ENCODE assay signal across 1 cellular context in the genomic region with DNA sequence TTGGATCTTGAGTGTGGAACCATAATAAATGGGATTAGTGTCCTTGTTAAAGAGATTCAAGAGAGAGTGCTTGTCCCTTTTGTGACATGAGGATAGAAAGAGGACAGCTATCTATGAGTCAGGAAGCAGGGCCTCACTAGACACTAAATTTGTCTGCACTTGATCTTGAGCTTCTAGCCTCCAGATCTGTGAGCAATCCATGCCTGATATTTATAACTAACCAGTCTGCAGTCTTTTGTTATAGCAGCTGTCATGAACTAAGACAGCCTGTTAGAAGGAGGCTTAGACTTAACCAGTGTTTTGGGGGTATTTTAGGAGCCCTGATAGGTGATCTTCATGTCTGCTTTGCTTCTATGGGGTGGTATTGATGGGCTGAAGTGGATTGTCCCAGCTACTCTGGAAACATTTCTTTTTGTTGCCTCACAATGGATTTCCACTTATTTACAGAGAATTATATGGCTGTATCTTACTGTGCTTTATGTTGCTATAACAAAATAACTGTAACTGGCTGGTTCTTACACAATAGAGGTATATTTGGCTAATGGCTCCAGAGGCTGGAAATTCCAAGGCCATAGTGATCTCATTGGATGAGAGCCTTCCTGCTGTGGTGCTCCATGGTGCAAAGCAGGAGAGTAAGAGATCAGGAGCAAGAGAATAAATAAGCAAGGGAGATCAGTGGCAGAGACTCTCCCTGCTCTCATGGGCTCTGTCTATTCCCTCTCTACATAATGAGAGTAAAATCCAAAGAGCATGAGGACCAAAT.
TF ChIP-seq lines count a peak whose summit lies in the region.

No MANE protein-coding gene starts in this region.

TF ChIP-seq in A549, 52 proteins besides CTCF, POLR2A, EP300 and RAD21 (continued from another document):
- TF ChIP-seq, protein P1, sequence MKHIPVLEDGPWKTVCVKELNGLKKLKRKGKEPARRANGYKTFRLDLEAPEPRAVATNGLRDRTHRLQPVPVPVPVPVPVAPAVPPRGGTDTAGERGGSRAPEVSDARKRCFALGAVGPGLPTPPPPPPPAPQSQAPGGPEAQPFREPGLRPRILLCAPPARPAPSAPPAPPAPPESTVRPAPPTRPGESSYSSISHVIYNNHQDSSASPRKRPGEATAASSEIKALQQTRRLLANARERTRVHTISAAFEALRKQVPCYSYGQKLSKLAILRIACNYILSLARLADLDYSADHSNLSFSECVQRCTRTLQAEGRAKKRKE (CRISPR knock-in tag; IDR thresholded peaks at IDR 0.05; ENCODE audit: low read depth) = peak; percentile 32; the same call in 1 of the 2 replicates
- TF ChIP-seq RCOR1 (IDR thresholded peaks at IDR 0.05; ENCODE audit: low read depth, low read length) (no peak), NFE2L2 (conservative IDR thresholded peaks at IDR 0.05; ENCODE audit: low read length) (no peak), NPAS2 (CRISPR knock-in tag; IDR thresholded peaks at IDR 0.05; ENCODE audit: borderline replicate concordance) (no peak), HEYL (CRISPR knock-in tag; IDR thresholded peaks at IDR 0.05) (no peak), PBX3 (IDR thresholded peaks at IDR 0.05) (no peak), TP53 (CRISPR knock-in tag; IDR thresholded peaks at IDR 0.05) (0 out of 2 replicates have a peak, but pooled peaks have one; percentile 35), RARB (CRISPR knock-in tag; IDR thresholded peaks at IDR 0.05) (no peak), CBX8 (IDR thresholded peaks at IDR 0.05) (no peak)
